Comparison of ENCODE assay signal across 12 cellular contexts in genomic region chr11:111334495-111335123, GRCh38. TPM values are rescaled to one million over a fixed set of nuclear protein-coding genes. Genes with fewer than 3 reads are reported as not detected.
DNase-seq lines count a peak whose midpoint lies in the region; ATAC-seq, FAIRE-seq and TF ChIP-seq lines count a peak whose summit lies in the region.
"Had no signal": no experiment of that assay in that cellular context is flagged by ENCODE, and none has a peak within 500 bp of the region (broad histone marks: within the 10 kb centered on the region; RNA-seq: fewer than 3 reads in every experiment).

No MANE protein-coding gene starts in this region.

- WGBS in A549 (ENCODE audit: missing lambda C conversion rate) = 24% methylated on average over 5 of the region's 6 CpGs

- no peak overlapping the region for H3K4me3 ChIP-seq in A549

- no peak for FAIRE-seq in A549 (lab: Jason Lieb, UNC)
- FAIRE-seq: endothelial cell of umbilical vein had no signal

- H3K27ac ChIP-seq in A549 = peak overlapping the region; percentile 56 to 58; a peak in 5 of 6 replicates

- peak overlapping the region; percentile 70 for H3K4me2 ChIP-seq in A549

- TF ChIP-seq POLR2A in A549 (IDR thresholded peaks at IDR 0.05; ENCODE audit: low read length) = no peak

- POLR2A ChIA-PET in A549 (lab: Yijun Ruan, JAX) = no interaction called here

- TF ChIP-seq CTCF in A549 (IDR thresholded peaks at IDR 0.05) = no peak

- peak; percentile 43 to 82; a peak in 3 of 6 replicates for ATAC-seq in A549
- ATAC-seq in HG02759 (IDR thresholded peaks at IDR 0.05; ENCODE audit: unreplicated experiment) = no peak
- ATAC-seq in HG03469 (IDR thresholded peaks at IDR 0.05; ENCODE audit: unreplicated experiment) = no peak

- CTCF ChIA-PET in A549 (lab: Yijun Ruan, JAX) = no interaction called here

- H3K4me1 ChIP-seq in A549 = peaks cover 22% of the 10 kb centered on the region

- TF ChIP-seq EP300 in A549 (IDR thresholded peaks at IDR 0.05) = no peak

- no peaks in the 10 kb centered on the region for H3K9me3 ChIP-seq in A549

- TF ChIP-seq RAD21 in A549 (conservative IDR thresholded peaks at IDR 0.05 in 1 of 2, IDR thresholded peaks at IDR 0.05 in 1 of 2) = no peak

- DNase-seq in A549 (ENCODE audit: low read depth in 1 of 2, low spot score in 1 of 2) = peak in 1 of 2 experiments; percentile 48
- DNase-seq in NCI-H1105 treated with DMSO at 0.1 percent for 48 hours (lab: John Stamatoyannopoulos, UW) = peak; percentile 89
- peak; percentile 100 for DNase-seq in NCI-H526 treated with DMSO at 0.1 percent for 48 hours (lab: John Stamatoyannopoulos, UW)
- peak; percentile 50 for DNase-seq in islet precursor cell
- no peak for DNase-seq in T1000 (lab: John Stamatoyannopoulos, UW)
- DNase-seq in 8988T = no peak
- DNase-seq: activated effector memory CD4-positive, alpha-beta T cell treated with Interleukin-2 at 50 U/mL for 16 hours; head of caudate nucleus; mammary epithelial cell had no signal

TF ChIP-seq in A549, 52 proteins besides CTCF, POLR2A, EP300 and RAD21:
- TF ChIP-seq HOXB5 (CRISPR knock-in tag; IDR thresholded peaks at IDR 0.05) = no peak
- no peak for TF ChIP-seq TFCP2L1 (CRISPR knock-in tag; IDR thresholded peaks at IDR 0.05)
- TF ChIP-seq GATA3 (IDR thresholded peaks at IDR 0.05; ENCODE audit: borderline replicate concordance) = peak; percentile 83
- TF ChIP-seq FOSB (CRISPR knock-in tag; IDR thresholded peaks at IDR 0.05) = no peak

RNA-seq across cellular contexts. Expression of gene POU2AF3, which starts 36.3 kb away (rescaled TPM):
- 2.9 and 4.2 TPM in 2 replicates for polyA plus RNA-seq in A549 (2011; rRNA removed)
- 0.77 and 1.0 TPM in 2 replicates for polyA plus RNA-seq in A549 (2012; cell fraction: cytosol; rRNA removed)
- polyA plus RNA-seq in A549 (2012; cell fraction: nucleus; rRNA removed) = 3.4 and 3.5 TPM in 2 replicates
- polyA plus RNA-seq in A549 (2017; fragmentation: RNase III; extraction: RNeasy Plus Mini Kit Qiagen cat#74134 plus additional on column Dnase treatment) = 0.63 to 0.87 TPM (median 0.63 TPM) in 3 replicates
- polyA minus RNA-seq in A549 (2011; rRNA and poly(A)+ RNA removed) = 1.1 and 1.4 TPM in 2 replicates
- polyA plus RNA-seq: endothelial cell of umbilical vein, mammary epithelial cell had no signal

RNA-seq across cellular contexts. Expression of gene POU2AF1, which starts 44.5 kb away (rescaled TPM):
- polyA plus RNA-seq in A549 (2011; rRNA removed) (not detected in 2 replicates), A549 (2017; fragmentation: RNase III; extraction: RNeasy Plus Mini Kit Qiagen cat#74134 plus additional on column Dnase treatment) (not detected in 3 replicates)
- polyA plus RNA-seq in A549 (2012; cell fraction: cytosol; rRNA removed) = not detected in 2 replicates
- 0.13 TPM in 1 of 2 replicates, not detected in the other for polyA plus RNA-seq in A549 (2012; cell fraction: nucleus; rRNA removed)
- polyA minus RNA-seq in A549 (2011; rRNA and poly(A)+ RNA removed) = not detected in 2 replicates
- polyA plus RNA-seq: endothelial cell of umbilical vein had no signal

Comparison
In these comparisons a context has a peak if more than half of its experiments do, and no peak if none do; other contexts are left out.
1. ATAC-seq: peak in A549 (2 of 2); none in HG02759 (single experiment) and HG03469 (single experiment).
2. DNase-seq: peak in NCI-H1105 treated with DMSO at 0.1 percent for 48 hours (single experiment), NCI-H526 treated with DMSO at 0.1 percent for 48 hours (single experiment) and islet precursor cell (single experiment); none in T1000 (single experiment) and 8988T (single experiment).